19 cellular contexts compared by ENCODE assay signal in the genomic region with DNA sequence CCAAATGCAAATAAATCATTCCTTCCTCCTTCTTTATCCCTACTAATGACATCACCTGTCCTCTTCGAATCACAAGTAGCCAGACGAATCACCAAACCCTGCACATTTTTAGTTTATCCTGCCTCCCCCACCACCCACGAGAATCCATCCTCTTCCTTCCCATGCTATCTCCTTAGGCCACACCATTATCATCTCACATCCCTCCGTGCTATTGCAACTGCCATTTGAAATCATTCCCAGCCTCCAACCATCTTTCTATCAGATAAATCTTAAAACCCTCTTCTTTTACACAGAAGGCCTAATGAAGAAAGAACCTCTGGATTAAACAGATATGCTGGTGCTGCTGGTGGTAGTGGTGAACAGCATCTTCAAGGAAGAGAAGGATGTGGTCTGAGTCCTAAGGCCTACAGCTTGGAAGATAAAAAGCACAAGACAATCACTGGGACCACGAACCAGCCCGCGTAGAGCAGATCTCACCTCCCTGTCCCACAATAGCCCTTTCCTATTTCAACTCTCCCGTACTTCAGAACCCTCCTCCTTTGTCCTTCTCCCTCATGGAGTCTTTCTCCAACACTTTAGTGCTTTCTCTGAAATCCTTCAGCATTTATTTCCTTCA.
"Had no signal": no experiment of that assay in that cellular context is flagged by ENCODE, and none has a peak within 500 bp of the region (broad histone marks: within the 10 kb centered on the region; RNA-seq: fewer than 3 reads in every experiment).

No MANE protein-coding gene starts in this region.

- DNase-seq: hippocampal formation; kidney glomerular epithelial cell; left colon; left lung; lower lobe of right lung; mammary epithelial cell; mesendoderm; naive B cell; ovary; stimulated activated CD4-positive, alpha-beta T cell treated with anti-CD3 and anti-CD28 coated beads, Interleukin-4, amount 100 ng/mL, for 24 hours; stimulated activated naive CD4-positive, alpha-beta T cell treated with Interleukin-2 at 50 U/mL for 16 hours; stimulated activated naive CD8-positive, alpha-beta T cell treated with anti-CD3 and anti-CD28 coated beads, Interleukin-15, amount 100 ng/mL, for 72 hours; substantia nigra had no signal

- H3K27me3 ChIP-seq: left lung, ovary, right atrium auricular region, tibial nerve had no signal

- ATAC-seq: left colon; left lung; lower lobe of right lung; natural killer cell treated with Interleukin-12 subunit alpha and Interleukin-12 subunit beta and Interleukin-15 and Interleukin-18, amount 100 ng/mL, for 72 hours; sciatic nerve; stimulated activated memory B cell treated with anti-CD40 and anti-IgM and Interleukin-4, amounts not matched to agents 10 μg/mL and 1 μg/mL and 100 μg/mL, for 72 hours; stimulated activated naive CD8-positive, alpha-beta T cell treated with anti-CD3 and anti-CD28 coated beads, Interleukin-15, amount 100 ng/mL, for 72 hours had no signal

- H3K4me3 ChIP-seq: left lung, lower lobe of right lung, ovary, right atrium auricular region, skin epidermis, tibial nerve had no signal

- H3K36me3 ChIP-seq: left lung, lower lobe of right lung, ovary, right atrium auricular region, tibial nerve had no signal

- H3K9me3 ChIP-seq: left lung, lower lobe of right lung, ovary, right atrium auricular region, tibial nerve had no signal

- H3K4me1 ChIP-seq: left lung, lower lobe of right lung, right atrium auricular region, tibial nerve had no signal

- H3K27ac ChIP-seq: left lung, lower lobe of right lung, ovary, right atrium auricular region, skin epidermis, tibial nerve had no signal
